Comparison of ENCODE assay signal across 9 cellular contexts in the genomic region with DNA sequence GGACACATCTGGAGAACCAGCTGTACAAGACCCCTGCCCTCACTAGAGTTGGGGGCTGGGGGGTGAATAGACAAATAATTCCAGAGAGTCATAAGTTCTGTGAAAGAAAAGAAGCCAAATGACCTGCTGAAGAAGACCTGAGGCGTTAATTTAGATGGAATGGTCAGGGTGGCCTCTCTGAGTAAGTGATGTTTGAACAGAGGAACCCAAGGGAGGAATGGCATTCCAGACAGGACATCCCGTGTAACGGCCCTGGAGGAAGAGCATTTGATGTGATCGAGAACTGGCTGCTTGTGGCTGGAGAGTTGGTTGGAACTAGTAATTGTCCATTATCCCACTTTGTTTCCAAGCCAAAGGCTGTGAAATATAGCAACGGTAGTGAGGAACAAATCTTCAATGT. TPM values are rescaled to one million over a fixed set of nuclear protein-coding genes. Genes with fewer than 3 reads are reported as not detected.
DNase-seq lines count a peak whose midpoint lies in the region; ATAC-seq, FAIRE-seq and TF ChIP-seq lines count a peak whose summit lies in the region.
"Had no signal": no experiment of that assay in that cellular context is flagged by ENCODE, and none has a peak within 500 bp of the region (broad histone marks: within the 10 kb centered on the region; RNA-seq: fewer than 3 reads in every experiment).

No MANE protein-coding gene starts in this region.

- no peaks in the 10 kb centered on the region for H3K9me3 ChIP-seq in astrocyte (ENCODE audit: insufficient read depth, low read depth, low read length)
- no peaks in the 10 kb centered on the region for H3K9me3 ChIP-seq in thyroid gland

- H3K27ac Mint-ChIP-seq in activated CD8-positive, alpha-beta memory T cell treated with anti-CD3 and anti-CD28 coated beads, Interleukin-2, amount 10 ng/mL, durations not matched to agents 7 days and 5 days, result peak overlapping the region; percentile 100
- peak overlapping the region; percentile 84 for H3K27ac Mint-ChIP-seq in astrocyte (ENCODE audit: unreplicated experiment)

- FAIRE-seq in astrocyte (lab: Jason Lieb, UNC), result no peak
- FAIRE-seq: TTC549 had no signal

- H3K27ac ChIP-seq in astrocyte (ENCODE audit: low read depth, low read length) (peak overlapping the region; percentile 81), thyroid gland (peak overlapping the region in 2 of 3 donors; percentile 21 to 47)

- peaks cover 14% of the 10 kb centered on the region for H3K4me1 ChIP-seq in astrocyte (ENCODE audit: insufficient read depth, low read length)
- H3K4me1 ChIP-seq in thyroid gland, result peaks cover 18% of the 10 kb centered on the region in 2 donors

- peaks cover 35% of the 10 kb centered on the region for H4K20me1 ChIP-seq in astrocyte (ENCODE audit: insufficient read depth, low read length)

- H3K36me3 Mint-ChIP-seq in activated CD8-positive, alpha-beta memory T cell treated with anti-CD3 and anti-CD28 coated beads, Interleukin-2, amount 10 ng/mL, durations not matched to agents 7 days and 5 days, result peaks cover 27% of the 10 kb centered on the region
- peaks cover 7% of the 10 kb centered on the region for H3K36me3 Mint-ChIP-seq in astrocyte (ENCODE audit: low read depth, unreplicated experiment)

- peak overlapping the region; percentile 100 for H3K4me2 ChIP-seq in astrocyte (ENCODE audit: low read length)

- H3K4me3 ChIP-seq in astrocyte (ENCODE audit: insufficient read depth, low read depth, low read length) (peak overlapping the region; percentile 90), thyroid gland (replicated peaks in 1 of 3) (peak overlapping the region in 2 of 3 donors; percentile 53 to 81)

- 44 to 48% methylated on average over 5 of the region's 5 CpGs for WGBS in thyroid gland, 2 donors

- H3K27me3 ChIP-seq in astrocyte (ENCODE audit: insufficient read depth, low read length), result no peaks in the 10 kb centered on the region
- no peaks in the 10 kb centered on the region for H3K27me3 ChIP-seq in thyroid gland

- no peak for TF ChIP-seq CTCF in astrocyte (IDR thresholded peaks at IDR 0.05; ENCODE audit: insufficient read depth, low read depth, low read length)
- TF ChIP-seq CTCF in thyroid gland (IDR thresholded peaks at IDR 0.05), result no peak

- H3K79me2 ChIP-seq in astrocyte (ENCODE audit: insufficient read depth, low read length), result peaks cover 86% of the 10 kb centered on the region

- peak overlapping the region; percentile 98 for H3K4me3 Mint-ChIP-seq in activated CD8-positive, alpha-beta memory T cell treated with anti-CD3 and anti-CD28 coated beads, Interleukin-2, amount 10 ng/mL, durations not matched to agents 7 days and 5 days
- peak overlapping the region; percentile 95 for H3K4me3 Mint-ChIP-seq in astrocyte (ENCODE audit: unreplicated experiment)

- DNase-seq in activated CD8-positive, alpha-beta memory T cell treated with anti-CD3 and anti-CD28 coated beads, Interleukin-2, amount 10 ng/mL, durations not matched to agents 7 days and 5 days, result no peak
- DNase-seq in activated CD8-positive, alpha-beta memory T cell treated with anti-CD3 and anti-CD28 coated beads for 24 hours, result no peak
- DNase-seq in astrocyte (ENCODE audit: low read depth) (no peak), left kidney (ENCODE audit: low read depth, low spot score) (peak; percentile 32), thyroid gland (no peak), NCI-H2196 treated with DMSO at 0.1 percent for 48 hours (lab: John Stamatoyannopoulos, UW; ENCODE audit: unreplicated experiment) (no peak)
- DNase-seq in stimulated activated CD8-positive, alpha-beta memory T cell treated with anti-CD3 and anti-CD28 coated beads, Interleukin-4, amount 100 ng/mL, for 48 hours, result no peak

- intact Hi-C loops in thyroid gland (cut with DNase I), result no loop called here

- H3K36me3 ChIP-seq in astrocyte (ENCODE audit: insufficient read depth, low read length), result peaks cover 10% of the 10 kb centered on the region
- H3K36me3 ChIP-seq in thyroid gland, result peaks cover 14% of the 10 kb centered on the region in 2 donors

- no peaks in the 10 kb centered on the region for H3K27me3 Mint-ChIP-seq in activated CD8-positive, alpha-beta memory T cell treated with anti-CD3 and anti-CD28 coated beads, Interleukin-2, amount 10 ng/mL, durations not matched to agents 7 days and 5 days
- H3K27me3 Mint-ChIP-seq in astrocyte (ENCODE audit: low read depth, unreplicated experiment), result no peaks in the 10 kb centered on the region

- peak overlapping the region; percentile 90 for H3K9ac ChIP-seq in astrocyte (ENCODE audit: low read length)

- CTCF ChIA-PET in activated CD8-positive, alpha-beta memory T cell treated with anti-CD3 and anti-CD28 coated beads, Interleukin-2, amount 10 ng/mL, durations not matched to agents 7 days and 5 days (lab: Charles Lee), result interaction anchor here (1.3 kb wide), 1 partner anchor 16 kb away, joined by 3 read pairs; no protein-coding TSS in a partner anchor

- no peak for TF ChIP-seq POLR2A in thyroid gland (IDR thresholded peaks at IDR 0.05)

- no peak for ATAC-seq in activated CD8-positive, alpha-beta memory T cell treated with anti-CD3 and anti-CD28 coated beads, Interleukin-2, amount 10 ng/mL, durations not matched to agents 7 days and 5 days
- ATAC-seq in HG03139 (IDR thresholded peaks at IDR 0.05; ENCODE audit: unreplicated experiment), result no peak

- peaks cover 46% of the 10 kb centered on the region for H3K4me1 Mint-ChIP-seq in activated CD8-positive, alpha-beta memory T cell treated with anti-CD3 and anti-CD28 coated beads, Interleukin-2, amount 10 ng/mL, durations not matched to agents 7 days and 5 days
- H3K4me1 Mint-ChIP-seq in astrocyte (ENCODE audit: low read depth, unreplicated experiment), result peaks cover 6% of the 10 kb centered on the region

- peak overlapping the region; percentile 89 for H2AFZ ChIP-seq in astrocyte (ENCODE audit: low read depth, low read length)

- H3K9me3 Mint-ChIP-seq in activated CD8-positive, alpha-beta memory T cell treated with anti-CD3 and anti-CD28 coated beads, Interleukin-2, amount 10 ng/mL, durations not matched to agents 7 days and 5 days (ENCODE audit: low read depth), result no peaks in the 10 kb centered on the region
- no peaks in the 10 kb centered on the region for H3K9me3 Mint-ChIP-seq in astrocyte (ENCODE audit: unreplicated experiment)

RNA-seq across cellular contexts. Expression of a gene that starts 1.7 kb away (rescaled TPM):
- 10 to 100 TPM; 56.5 to 69.7 TPM for total RNA-seq in activated CD8-positive, alpha-beta memory T cell treated with anti-CD3 and anti-CD28 coated beads, Interleukin-2, amount 10 ng/mL, durations not matched to agents 7 days and 5 days
- total RNA-seq in astrocyte, result 36.3 and 38.7 TPM in 2 replicates
- total RNA-seq in thyroid gland, result 10 to 100 TPM; 55.1 to 97.8 (median 60.0) TPM
